Comparison of ENCODE assay signal across 9 cellular contexts in the genomic region with DNA sequence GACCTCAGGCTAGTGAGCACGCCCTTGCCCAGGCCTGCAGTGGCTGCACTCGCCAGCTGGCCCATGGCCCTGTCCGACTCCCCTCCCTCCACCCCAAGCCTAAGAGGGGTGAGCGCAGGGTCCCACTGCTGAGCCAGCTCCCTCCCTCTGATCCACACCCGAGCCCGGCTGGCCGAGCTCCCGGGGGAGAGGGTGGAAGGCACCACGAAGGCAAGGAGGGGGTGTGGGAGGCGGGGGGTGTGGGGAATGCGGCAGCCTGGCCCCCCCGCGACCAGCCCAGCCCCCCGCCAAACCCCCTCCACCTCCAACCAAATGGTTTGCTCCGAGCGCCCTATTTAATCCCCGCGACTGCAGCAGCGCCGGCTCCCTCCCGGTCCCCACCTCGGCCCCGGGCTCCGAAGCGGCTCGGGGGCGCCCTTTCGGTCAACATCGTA. TPM values are rescaled to one million over a fixed set of nuclear protein-coding genes. Genes with fewer than 3 reads are reported as not detected.
DNase-seq lines count a peak whose midpoint lies in the region; ATAC-seq and TF ChIP-seq lines count a peak whose summit lies in the region.
"Had no signal": no experiment of that assay in that cellular context is flagged by ENCODE, and none has a peak within 500 bp of the region (broad histone marks: within the 10 kb centered on the region; RNA-seq: fewer than 3 reads in every experiment).

CADM3 (plus strand) TSS at position 362 of the 434 bp plus-strand sequence. CDS start 151 bp downstream, outside the sequence.

- peaks cover 2 to 6% of the 10 kb centered on the region in 2 donors for H3K4me1 ChIP-seq in esophagus (ENCODE audit: control insufficient read depth in 2 of 2, insufficient read depth in 2 of 2, low read length in 1 of 2)
- H3K4me1 ChIP-seq: BLaER1 had no signal

- TF ChIP-seq RAD21 in neural cell (conservative IDR thresholded peaks at IDR 0.05): no peak

- no peaks in the 10 kb centered on the region for H4K20me1 ChIP-seq in neural cell (ENCODE audit: insufficient read depth)
- H4K20me1 ChIP-seq: BLaER1 had no signal

- WGBS in esophagus, 2 donors: 7 to 10% methylated on average over 18 to 29 of the region's 29 CpGs

- H3F3A ChIP-seq in neural cell (ENCODE audit: insufficient read depth, low read length, poor library complexity, severe bottlenecking): no peaks in the 10 kb centered on the region

- no peak for TF ChIP-seq CTCF in neural cell (IDR thresholded peaks at IDR 0.05; ENCODE audit: poor library complexity, severe bottlenecking)

- no peak within 1 kb of the TSS for H3K27ac Mint-ChIP-seq in immature natural killer cell

- H3K9me3 ChIP-seq in esophagus (ENCODE audit: control insufficient read depth in 2 of 2, insufficient read depth in 1 of 2, low read depth in 1 of 2, low read length in 1 of 2) (peaks cover 0 to 2% of the 10 kb centered on the region in 2 donors), neural cell (ENCODE audit: low read length) (no peaks in the 10 kb centered on the region)
- H3K9me3 ChIP-seq: BLaER1 had no signal

- no peaks in the 10 kb centered on the region for H3K36me3 Mint-ChIP-seq in immature natural killer cell

- intact Hi-C loops in Right ventricle myocardium inferior (cut with DNase I) (no loop called here), cardiac septum (cut with DNase I) (no loop called here)

- peaks cover 0 to 17% of the 10 kb centered on the region in 2 donors for H3K27me3 ChIP-seq in esophagus (ENCODE audit: control insufficient read depth in 1 of 2, insufficient read depth in 2 of 2, low read length in 2 of 2)
- no peaks in the 10 kb centered on the region for H3K27me3 ChIP-seq in neural cell (ENCODE audit: insufficient read depth, low read depth, low read length)

- H3K27me3 Mint-ChIP-seq in immature natural killer cell (ENCODE audit: low read depth in 3 of 3): peaks cover 12 to 29% (median 14%) of the 10 kb centered on the region in 3 donors

- no peak for TF ChIP-seq EP300 in neural cell (conservative IDR thresholded peaks at IDR 0.05; ENCODE audit: poor library complexity, severe bottlenecking)

- peaks cover 0 to 3% of the 10 kb centered on the region in 2 donors for H3K4me1 Mint-ChIP-seq in immature natural killer cell

- ATAC-seq in Right ventricle myocardium inferior: peak; percentile 30
- no peak for ATAC-seq in HG03280 (IDR thresholded peaks at IDR 0.05; ENCODE audit: unreplicated experiment)
- ATAC-seq in HG03342 (IDR thresholded peaks at IDR 0.05; ENCODE audit: unreplicated experiment): no peak

- H3K4me3 ChIP-seq in esophagus (ENCODE audit: low read depth in 1 of 2, low read length in 2 of 2) (peak within 1 kb of the TSS; percentile 9 to 27), neural cell (ENCODE audit: low read length) (peak within 1 kb of the TSS; percentile 93)
- H3K4me3 ChIP-seq: BLaER1 had no signal

- H3K4me3 Mint-ChIP-seq in immature natural killer cell: peak within 1 kb of the TSS in 1 of 5 donors; percentile 19

- no peaks in the 10 kb centered on the region for H3K9me3 Mint-ChIP-seq in immature natural killer cell

- H3K9me2 ChIP-seq in neural cell (ENCODE audit: insufficient read depth, low read length): no peaks in the 10 kb centered on the region

- H3K9ac ChIP-seq in neural cell (ENCODE audit: low read length): peak within 1 kb of the TSS; percentile 92
- H3K9ac ChIP-seq: BLaER1 had no signal

- peak within 1 kb of the TSS in 1 of 2 donors; percentile 26 for H3K27ac ChIP-seq in esophagus (ENCODE audit: low read depth in 2 of 2, low read length in 1 of 2)
- peak within 1 kb of the TSS; percentile 83 for H3K27ac ChIP-seq in neural cell (ENCODE audit: low read length)
- H3K27ac ChIP-seq: BLaER1 had no signal

- H3K4me2 ChIP-seq in neural cell (ENCODE audit: low read length): peak within 1 kb of the TSS; percentile 79
- H3K4me2 ChIP-seq: BLaER1 had no signal

- no peak for DNase-seq in Right ventricle myocardium inferior (ENCODE audit: missing footprints)
- DNase-seq in cardiac septum (ENCODE audit: low spot score): no peak
- no peak for DNase-seq in NCI-H146 treated with DMSO at 0.1 percent for 48 hours (lab: John Stamatoyannopoulos, UW; ENCODE audit: unreplicated experiment)
- no peak for DNase-seq in immature natural killer cell

- H2AFZ ChIP-seq in neural cell (ENCODE audit: low read depth, low read length): peak within 1 kb of the TSS; percentile 69

- no peaks in the 10 kb centered on the region for H3K36me3 ChIP-seq in esophagus (ENCODE audit: control insufficient read depth in 2 of 2, insufficient read depth in 2 of 2, low read length in 1 of 2)
- no peaks in the 10 kb centered on the region for H3K36me3 ChIP-seq in neural cell (ENCODE audit: insufficient read depth, low read length)
- H3K36me3 ChIP-seq: BLaER1 had no signal

- H3K79me2 ChIP-seq in neural cell (replicated peaks; ENCODE audit: insufficient read depth, low read length): peaks cover 20% of the 10 kb centered on the region

TF ChIP-seq in neural cell, 6 proteins besides CTCF, POLR2A, EP300 and RAD21:
- TF ChIP-seq POLR2AphosphoS5 (IDR thresholded peaks at IDR 0.05) (peak; percentile 61), EZH2 (IDR thresholded peaks at IDR 0.05; ENCODE audit: borderline replicate concordance, insufficient read depth, low read length, poor library complexity, severe bottlenecking) (no peak), SMC3 (conservative IDR thresholded peaks at IDR 0.05; ENCODE audit: poor library complexity) (no peak), REST (IDR thresholded peaks at IDR 0.05; ENCODE audit: borderline replicate concordance) (no peak), MXI1 (conservative IDR thresholded peaks at IDR 0.05; ENCODE audit: poor library complexity, severe bottlenecking) (no peak), TAF1 (IDR thresholded peaks at IDR 0.05; ENCODE audit: low read depth) (peak; percentile 45)

RNA-seq across cellular contexts. Expression of gene CADM3, which starts in this region (rescaled TPM):
- 6.4 TPM for total RNA-seq in Right ventricle myocardium inferior
- 1.0 TPM for total RNA-seq in cardiac septum
- polyA plus RNA-seq in esophagus: 1 to 10 TPM; 1.1 to 2.0 TPM
- polyA plus RNA-seq in neural cell: 81.7 and 91.2 TPM in 2 replicates
- 90.6 and 94.0 TPM in 2 replicates for polyA minus RNA-seq in neural cell
- polyA plus RNA-seq in immature natural killer cell: not detected

Comparison
In these comparisons a context has a peak if more than half of its experiments do, and no peak if none do; other contexts are left out.
1. RNA of gene CADM3 (polyA plus RNA-seq): 81.7 to 91.2 TPM in neural cell; 1.1 to 2.0 TPM in esophagus and not detected in immature natural killer cell; every median in the first group is over 10 times any median in the second.